In the genomic region with DNA sequence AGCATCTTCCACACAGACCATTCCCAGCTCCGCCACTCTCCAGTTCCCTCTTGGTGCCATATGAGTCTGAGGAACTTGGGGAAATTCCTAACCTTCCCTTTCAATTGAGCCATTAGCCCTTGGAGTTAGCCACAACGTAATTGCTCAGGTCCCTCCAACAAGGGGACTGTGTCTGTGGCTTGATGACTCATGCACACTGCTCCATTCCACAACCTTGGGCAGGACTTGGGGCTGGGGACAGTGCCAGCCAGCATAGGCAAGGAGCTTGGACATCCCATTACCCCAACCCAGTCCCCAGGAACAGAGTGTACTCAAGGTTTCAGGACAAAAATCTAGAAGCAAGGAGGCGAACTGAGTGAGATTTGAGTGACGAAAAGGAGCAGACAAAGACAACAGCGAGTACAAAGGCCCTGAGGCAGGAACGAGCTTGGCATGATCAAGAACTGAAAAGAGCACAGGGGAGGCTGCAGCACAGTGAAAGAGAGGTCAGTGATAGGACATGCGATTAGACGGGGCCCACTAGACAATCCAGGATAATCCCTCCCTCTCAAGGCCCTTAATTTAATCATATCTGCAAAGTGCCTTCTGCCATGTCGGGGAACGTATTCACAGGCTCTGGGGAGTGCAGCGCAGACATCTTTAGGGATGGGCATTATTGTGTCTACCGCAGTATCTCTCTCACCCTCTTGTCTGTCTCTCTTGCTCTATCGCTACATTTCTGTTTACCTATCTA, we compare ENCODE assay signal across 10 cellular contexts. TPM values are rescaled to one million over a fixed set of nuclear protein-coding genes. Genes with fewer than 3 reads are reported as not detected.
DNase-seq lines count a peak whose midpoint lies in the region; ATAC-seq, FAIRE-seq and TF ChIP-seq lines count a peak whose summit lies in the region.
"Had no signal": no experiment of that assay in that cellular context is flagged by ENCODE, and none has a peak within 500 bp of the region (broad histone marks: within the 10 kb centered on the region; RNA-seq: fewer than 3 reads in every experiment).

No MANE protein-coding gene starts in this region.

- peak overlapping the region; percentile 68 for H3K27ac Mint-ChIP-seq in chondrocyte (ENCODE audit: unreplicated experiment)
- peak overlapping the region; percentile 81 for H3K27ac Mint-ChIP-seq in progenitor cell of endocrine pancreas
- no peak overlapping the region for H3K27ac Mint-ChIP-seq in activated T-helper 1 cell treated with anti-CD3 and anti-CD28 coated beads, Interleukin-12 subunit alpha, Interleukin-12 subunit beta, Interleukin-2, Interleukin-4 antibody, amounts not matched to agents 30 ng/mL and 10 ng/mL and 1 ng/mL, durations not matched to agents 14 hours and 24 hours and 36 hours
- H3K27ac Mint-ChIP-seq: activated B cell treated with CpG ODN at 0.5 μM for 24 hours; activated naive CD8-positive, alpha-beta T cell treated with anti-CD3 and anti-CD28 coated beads, Interleukin-2, amount 10 ng/mL, durations not matched to agents 7 days and 5 days had no signal

- H3K9me3 Mint-ChIP-seq in chondrocyte (ENCODE audit: low read depth) (no peaks in the 10 kb centered on the region), progenitor cell of endocrine pancreas (ENCODE audit: low read depth) (no peaks in the 10 kb centered on the region)
- no peaks in the 10 kb centered on the region for H3K9me3 Mint-ChIP-seq in activated T-helper 1 cell treated with anti-CD3 and anti-CD28 coated beads, Interleukin-12 subunit alpha, Interleukin-12 subunit beta, Interleukin-2, Interleukin-4 antibody, amounts not matched to agents 30 ng/mL and 10 ng/mL and 1 ng/mL, durations not matched to agents 14 hours and 24 hours and 36 hours
- H3K9me3 Mint-ChIP-seq: activated B cell treated with CpG ODN at 0.5 μM for 24 hours; activated naive CD8-positive, alpha-beta T cell treated with anti-CD3 and anti-CD28 coated beads, Interleukin-2, amount 10 ng/mL, durations not matched to agents 7 days and 5 days had no signal

- TF ChIP-seq CTCF in chondrocyte (IDR thresholded peaks at IDR 0.05) (no peak), progenitor cell of endocrine pancreas (IDR thresholded peaks at IDR 0.05; ENCODE audit: unreplicated experiment) (no peak)

- peaks cover 12% of the 10 kb centered on the region; the same call in 1 of the 2 replicates for H3F3A ChIP-seq in GM23248 (ENCODE audit: insufficient read depth)

- H3K4me3 ChIP-seq in GM23248 (no peak overlapping the region), NT2/D1 (ENCODE audit: insufficient read length, low read depth) (no peak overlapping the region)

- H3K4me3 Mint-ChIP-seq in chondrocyte (ENCODE audit: unreplicated experiment) (no peak overlapping the region), progenitor cell of endocrine pancreas (ENCODE audit: low read depth) (no peak overlapping the region)
- H3K4me3 Mint-ChIP-seq in activated T-helper 1 cell treated with anti-CD3 and anti-CD28 coated beads, Interleukin-12 subunit alpha, Interleukin-12 subunit beta, Interleukin-2, Interleukin-4 antibody, amounts not matched to agents 30 ng/mL and 10 ng/mL and 1 ng/mL, durations not matched to agents 14 hours and 24 hours and 36 hours: no peak overlapping the region
- H3K4me3 Mint-ChIP-seq: activated B cell treated with CpG ODN at 0.5 μM for 24 hours; activated naive CD8-positive, alpha-beta T cell treated with anti-CD3 and anti-CD28 coated beads, Interleukin-2, amount 10 ng/mL, durations not matched to agents 7 days and 5 days had no signal

- in situ Hi-C loops in GM23248 (cut with MboI): no loop called here

- ATAC-seq in GM21390 (IDR thresholded peaks at IDR 0.05; ENCODE audit: unreplicated experiment) (no peak), GM18502 (IDR thresholded peaks at IDR 0.05; ENCODE audit: poor library complexity, unreplicated experiment) (no peak)

- H3K79me2 ChIP-seq in GM23248 (ENCODE audit: insufficient read depth): no peaks in the 10 kb centered on the region

- H3K4me2 ChIP-seq in GM23248 (ENCODE audit: unreplicated experiment): no peak overlapping the region

- 84 to 88% methylated on average over 13 of the region's 13 CpGs for WGBS in GM23248 (ENCODE audit: low coverage in 1 of 2, low lambda C conversion rate in 2 of 2, missing lambda C conversion rate in 2 of 2), 2 experiments

- H3K9ac ChIP-seq in GM23248 (no peak overlapping the region), NT2/D1 (ENCODE audit: insufficient read length, low read depth) (peak overlapping the region; percentile 8)

- no peaks in the 10 kb centered on the region for H3K9me2 ChIP-seq in GM23248 (ENCODE audit: insufficient read depth)

- no peak for FAIRE-seq in H54 (lab: Jason Lieb, UNC)

- peaks cover 27% of the 10 kb centered on the region for H3K4me1 ChIP-seq in GM23248 (ENCODE audit: insufficient read depth)
- peaks cover 24% of the 10 kb centered on the region for H3K4me1 ChIP-seq in NT2/D1 (ENCODE audit: insufficient read depth, insufficient read length)

- no peak for TF ChIP-seq POLR2A in H54 (IDR thresholded peaks at IDR 0.05; ENCODE audit: low read depth, low read length)

- H3K36me3 Mint-ChIP-seq in chondrocyte (ENCODE audit: low read depth) (no peaks in the 10 kb centered on the region), progenitor cell of endocrine pancreas (ENCODE audit: insufficient read depth) (no peaks in the 10 kb centered on the region)
- no peaks in the 10 kb centered on the region for H3K36me3 Mint-ChIP-seq in activated T-helper 1 cell treated with anti-CD3 and anti-CD28 coated beads, Interleukin-12 subunit alpha, Interleukin-12 subunit beta, Interleukin-2, Interleukin-4 antibody, amounts not matched to agents 30 ng/mL and 10 ng/mL and 1 ng/mL, durations not matched to agents 14 hours and 24 hours and 36 hours (ENCODE audit: low read depth)
- H3K36me3 Mint-ChIP-seq: activated naive CD8-positive, alpha-beta T cell treated with anti-CD3 and anti-CD28 coated beads, Interleukin-2, amount 10 ng/mL, durations not matched to agents 7 days and 5 days had no signal

- intact Hi-C loops in activated T-helper 1 cell treated with anti-CD3 and anti-CD28 coated beads, Interleukin-12 subunit alpha, Interleukin-12 subunit beta, Interleukin-2, Interleukin-4 antibody, amounts not matched to agents 30 ng/mL and 10 ng/mL and 1 ng/mL, durations not matched to agents 14 hours and 24 hours and 36 hours (cut with micrococcal nuclease): loop anchor here (2.0 kb wide), 1 partner anchor 15 kb away; a partner anchor contains a TSS

- H3K27me3 Mint-ChIP-seq in chondrocyte (ENCODE audit: low read depth) (no peaks in the 10 kb centered on the region), progenitor cell of endocrine pancreas (no peaks in the 10 kb centered on the region)
- H3K27me3 Mint-ChIP-seq in activated T-helper 1 cell treated with anti-CD3 and anti-CD28 coated beads, Interleukin-12 subunit alpha, Interleukin-12 subunit beta, Interleukin-2, Interleukin-4 antibody, amounts not matched to agents 30 ng/mL and 10 ng/mL and 1 ng/mL, durations not matched to agents 14 hours and 24 hours and 36 hours (ENCODE audit: insufficient read depth): no peaks in the 10 kb centered on the region
- H3K27me3 Mint-ChIP-seq: activated B cell treated with CpG ODN at 0.5 μM for 24 hours; activated naive CD8-positive, alpha-beta T cell treated with anti-CD3 and anti-CD28 coated beads, Interleukin-2, amount 10 ng/mL, durations not matched to agents 7 days and 5 days had no signal

- H4K20me1 ChIP-seq in GM23248 (ENCODE audit: insufficient read depth): no peaks in the 10 kb centered on the region

- H3K9me3 ChIP-seq in GM23248 (ENCODE audit: low read depth) (no peaks in the 10 kb centered on the region), NT2/D1 (ENCODE audit: insufficient read depth, low read length) (no peaks in the 10 kb centered on the region)

- no peak overlapping the region for H3K27ac ChIP-seq in GM23248

- no peak overlapping the region for H2AFZ ChIP-seq in GM23248

- H3K36me3 ChIP-seq in GM23248 (ENCODE audit: low read depth): no peaks in the 10 kb centered on the region
- no peaks in the 10 kb centered on the region for H3K36me3 ChIP-seq in NT2/D1 (ENCODE audit: insufficient read depth, insufficient read length, low read length)

- H3K27me3 ChIP-seq in GM23248 (replicated peaks; ENCODE audit: insufficient read depth) (no peaks in the 10 kb centered on the region), NT2/D1 (ENCODE audit: insufficient read depth, insufficient read length) (no peaks in the 10 kb centered on the region)

- DNase-seq in GM23248 (peak; percentile 49), NT2/D1 (ENCODE audit: low read depth, low spot score) (no peak), chondrocyte (ENCODE audit: low spot score) (peak; percentile 33), progenitor cell of endocrine pancreas (ENCODE audit: low spot score, unreplicated experiment) (no peak), H54 (ENCODE audit: insufficient read length, low spot score) (no peak)
- no peak for DNase-seq in activated T-helper 1 cell treated with anti-CD3 and anti-CD28 coated beads, Interleukin-12 subunit alpha, Interleukin-12 subunit beta, Interleukin-2, Interleukin-4 antibody, amounts not matched to agents 30 ng/mL and 10 ng/mL and 1 ng/mL, durations not matched to agents 14 hours and 24 hours and 36 hours (ENCODE audit: low spot score)
- DNase-seq: activated B cell treated with CpG ODN at 0.5 μM for 24 hours; activated naive CD8-positive, alpha-beta T cell treated with anti-CD3 and anti-CD28 coated beads, Interleukin-2, amount 10 ng/mL, durations not matched to agents 7 days and 5 days had no signal

- H3K4me1 Mint-ChIP-seq in chondrocyte (ENCODE audit: low read depth) (peaks cover 48% of the 10 kb centered on the region), progenitor cell of endocrine pancreas (ENCODE audit: low read depth) (peaks cover 40% of the 10 kb centered on the region)
- H3K4me1 Mint-ChIP-seq in activated T-helper 1 cell treated with anti-CD3 and anti-CD28 coated beads, Interleukin-12 subunit alpha, Interleukin-12 subunit beta, Interleukin-2, Interleukin-4 antibody, amounts not matched to agents 30 ng/mL and 10 ng/mL and 1 ng/mL, durations not matched to agents 14 hours and 24 hours and 36 hours (ENCODE audit: low read depth): peaks cover 45% of the 10 kb centered on the region

RNA-seq across cellular contexts. Expression of a gene that starts 16.0 kb away (rescaled TPM):
- total RNA-seq in GM23248 (2014; rRNA removed; shearing (Covaris generic)): 18.0 and 20.9 TPM in 2 replicates
- polyA plus RNA-seq in GM23248 (2016; fragmentation: Nextera tagmentation; extraction: Ambion mirVana): 7.1 and 8.0 TPM in 2 replicates
- total RNA-seq in chondrocyte (16.3 to 17.6 TPM (median 16.8 TPM) in 3 replicates), progenitor cell of endocrine pancreas (6.7 and 7.8 TPM in 2 replicates)
- total RNA-seq in activated T-helper 1 cell treated with anti-CD3 and anti-CD28 coated beads, Interleukin-12 subunit alpha, Interleukin-12 subunit beta, Interleukin-2, Interleukin-4 antibody, amounts not matched to agents 30 ng/mL and 10 ng/mL and 1 ng/mL, durations not matched to agents 14 hours and 24 hours and 36 hours: 70.2 and 74.3 TPM in 2 replicates

Comparison
In these comparisons a context has a peak if more than half of its experiments do, and no peak if none do; other contexts are left out.
1. DNase-seq: peak in GM23248 (single experiment) and chondrocyte (single experiment); none in NT2/D1 (single experiment), progenitor cell of endocrine pancreas (single experiment), activated T-helper 1 cell treated with anti-CD3 and anti-CD28 coated beads, Interleukin-12 subunit alpha, Interleukin-12 subunit beta, Interleukin-2, Interleukin-4 antibody, amounts not matched to agents 30 ng/mL and 10 ng/mL and 1 ng/mL, durations not matched to agents 14 hours and 24 hours and 36 hours (single experiment) and H54 (single experiment).